ENCODE assay signal across 9 cellular contexts in the genomic region with DNA sequence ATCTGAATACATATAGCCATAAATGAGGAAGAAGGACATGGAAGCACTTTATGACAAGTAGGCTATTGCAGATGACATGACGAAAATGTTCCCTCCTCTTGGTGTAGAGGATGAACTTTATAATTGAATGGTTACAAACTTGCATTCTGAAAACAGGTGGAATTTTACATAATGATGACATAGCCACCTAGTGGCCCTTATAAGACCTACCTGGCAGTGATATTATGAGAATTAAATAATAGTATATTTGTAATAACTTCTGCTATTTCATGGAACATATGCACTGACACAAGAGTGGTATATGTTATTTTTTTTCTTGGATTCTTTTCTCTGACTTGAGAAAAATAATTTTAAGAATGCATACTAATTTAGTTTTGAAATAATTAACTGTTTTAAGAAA. TPM values are rescaled to one million over a fixed set of nuclear protein-coding genes. Genes with fewer than 3 reads are reported as not detected.
DNase-seq lines count a peak whose midpoint lies in the region; ATAC-seq, FAIRE-seq and TF ChIP-seq lines count a peak whose summit lies in the region.
"Had no signal": no experiment of that assay in that cellular context is flagged by ENCODE, and none has a peak within 500 bp of the region (broad histone marks: within the 10 kb centered on the region; RNA-seq: fewer than 3 reads in every experiment).

No MANE protein-coding gene starts in this region.

- CTCF ChIA-PET in CD4-positive, alpha-beta T cell (lab: Charles Lee): interaction anchor here (0.9 to 2.1 kb wide), 3 partner anchors 28 to 141 kb away, joined by 3 to 9 read pairs (median 3); partner anchors contain the start of gene TRIM5

- peak overlapping the region; percentile 47 for H3K27ac Mint-ChIP-seq in CD4-positive, alpha-beta T cell
- H3K27ac Mint-ChIP-seq in GM23338: no peak overlapping the region

- no peak overlapping the region for H3K4me2 ChIP-seq in GM23338

- no peaks in the 10 kb centered on the region for H3K9me3 Mint-ChIP-seq in CD4-positive, alpha-beta T cell
- H3K9me3 Mint-ChIP-seq in GM23338: peaks cover 5% of the 10 kb centered on the region; the same call in 2 of the 3 replicates

- H3K4me3 ChIP-seq in GM23338 (no peak overlapping the region), adipocyte (ENCODE audit: low read length) (no peak overlapping the region), right lobe of liver (no peak overlapping the region), H7 (ENCODE audit: insufficient read depth, low read depth, low read length) (no peak overlapping the region)

- no peaks in the 10 kb centered on the region for H3K9me2 ChIP-seq in GM23338 (ENCODE audit: insufficient read depth)

- no peak for ATAC-seq in CD4-positive, alpha-beta T cell (ENCODE audit: poor library complexity)
- ATAC-seq in GM23338: no peak
- ATAC-seq in right lobe of liver: peak; percentile 55 to 73 (median 64)
- ATAC-seq in GM19328 (IDR thresholded peaks at IDR 0.05; ENCODE audit: unreplicated experiment): no peak

- no peak for TF ChIP-seq POLR2A in right lobe of liver (IDR thresholded peaks at IDR 0.05)

- intact Hi-C loops in CD4-positive, alpha-beta T cell (cut with DNase I, micrococcal nuclease): loop anchor here (1.0 to 5.0 kb wide), 4 partner anchors 28 to 112 kb away; no protein-coding TSS in a partner anchor
- intact Hi-C loops in right lobe of liver (cut with DNase I): no loop called here

- H3K36me3 Mint-ChIP-seq in CD4-positive, alpha-beta T cell (ENCODE audit: low read depth): peaks cover 32% of the 10 kb centered on the region
- H3K36me3 Mint-ChIP-seq in GM23338 (ENCODE audit: low read depth): peaks cover 2% of the 10 kb centered on the region; the same call in 1 of the 3 replicates

- no peak overlapping the region for H3K9ac ChIP-seq in adipocyte (ENCODE audit: low read length)

- no peak overlapping the region for H3K4me3 Mint-ChIP-seq in CD4-positive, alpha-beta T cell
- H3K4me3 Mint-ChIP-seq in GM23338: no peak overlapping the region

- no peaks in the 10 kb centered on the region for H3K27me3 ChIP-seq in CD4-positive, alpha-beta T cell (ENCODE audit: control insufficient read depth, insufficient read depth, low read length)
- H3K27me3 ChIP-seq in GM23338 (ENCODE audit: insufficient read depth): no peaks in the 10 kb centered on the region
- H3K27me3 ChIP-seq in adipocyte (replicated peaks; ENCODE audit: control insufficient read depth, insufficient read depth, low read length): no peaks in the 10 kb centered on the region
- H3K27me3 ChIP-seq in right lobe of liver: no peaks in the 10 kb centered on the region
- no peaks in the 10 kb centered on the region for H3K27me3 ChIP-seq in H7 (ENCODE audit: control insufficient read depth, insufficient read depth, low read length)

- no peaks in the 10 kb centered on the region for H3K27me3 Mint-ChIP-seq in CD4-positive, alpha-beta T cell
- H3K27me3 Mint-ChIP-seq in GM23338 (ENCODE audit: insufficient read depth, low read depth, poor library complexity): no peaks in the 10 kb centered on the region

- no peaks in the 10 kb centered on the region for H3K79me2 ChIP-seq in GM23338 (replicated peaks; ENCODE audit: insufficient read depth)

- POLR2A ChIA-PET in CD4-positive, alpha-beta T cell (lab: Charles Lee): interaction anchor here (1.6 to 4.2 kb wide), 2 partner anchors 23 to 28 kb away, joined by 5 to 19 read pairs; partner anchors contain the start of genes TRIM22 and TRIM5

- H3K27ac ChIP-seq in CD4-positive, alpha-beta T cell (ENCODE audit: low read depth, low read length): no peak overlapping the region
- no peak overlapping the region for H3K27ac ChIP-seq in GM23338 (ENCODE audit: low read depth)
- no peak overlapping the region for H3K27ac ChIP-seq in right lobe of liver

- no peaks in the 10 kb centered on the region for H3K9me3 ChIP-seq in CD4-positive, alpha-beta T cell (ENCODE audit: control insufficient read depth, low read length)
- H3K9me3 ChIP-seq in adipocyte (ENCODE audit: control insufficient read depth, low read length) (no peaks in the 10 kb centered on the region), right lobe of liver (no peaks in the 10 kb centered on the region)

- H4K20me1 ChIP-seq in GM23338 (replicated peaks; ENCODE audit: insufficient read depth): no peaks in the 10 kb centered on the region

- no peaks in the 10 kb centered on the region for H3K4me1 Mint-ChIP-seq in CD4-positive, alpha-beta T cell (ENCODE audit: low read depth)
- H3K4me1 Mint-ChIP-seq in GM23338: no peaks in the 10 kb centered on the region

- peak; percentile 58 for TF ChIP-seq CTCF in CD4-positive, alpha-beta T cell (IDR thresholded peaks at IDR 0.05)
- peak in 1 of 2 experiments; percentile 56; a peak in 3 of 4 replicates for TF ChIP-seq CTCF in GM23338 (conservative IDR thresholded peaks at IDR 0.05; ENCODE audit: low read depth in 2 of 2)
- TF ChIP-seq CTCF in right lobe of liver (IDR thresholded peaks at IDR 0.05): peak; percentile 43 to 59 (median 50)
- TF ChIP-seq CTCF in D721Med (IDR thresholded peaks at IDR 0.05; ENCODE audit: insufficient read depth, missing control alignments): no peak

- no peak overlapping the region for H2AFZ ChIP-seq in GM23338

- no peaks in the 10 kb centered on the region for H3F3A ChIP-seq in GM23338 (replicated peaks; ENCODE audit: low read depth)

- no peak for FAIRE-seq in D721Med (lab: Jason Lieb, UNC)

- no peak for DNase-seq in CD4-positive, alpha-beta T cell
- DNase-seq in GM23338 (ENCODE audit: low spot score) (peak; percentile 31), adipocyte (ENCODE audit: low read depth) (peak; percentile 12), right lobe of liver (no peak), NCI-H1048 (lab: John Stamatoyannopoulos, UW) (no peak), H7 (no peak), D721Med (ENCODE audit: insufficient read length, low spot score) (no peak)

- 27% methylated on average over 1 of the region's 1 CpG for WGBS in right lobe of liver (ENCODE audit: insufficient coverage, low coverage, low lambda C conversion rate, missing lambda C conversion rate)

- H3K4me1 ChIP-seq in GM23338 (ENCODE audit: insufficient read depth) (no peaks in the 10 kb centered on the region), adipocyte (ENCODE audit: control insufficient read depth, insufficient read depth, low read length) (no peaks in the 10 kb centered on the region), right lobe of liver (no peaks in the 10 kb centered on the region)

- no peaks in the 10 kb centered on the region for H3K36me3 ChIP-seq in GM23338 (ENCODE audit: insufficient read depth)
- H3K36me3 ChIP-seq in adipocyte (ENCODE audit: control insufficient read depth, insufficient read depth, low read length, severe bottlenecking): peaks cover 42% of the 10 kb centered on the region
- H3K36me3 ChIP-seq in right lobe of liver: peaks cover 0 to 5% (median 0%) of the 10 kb centered on the region in 4 donors
- H3K36me3 ChIP-seq in H7 (replicated peaks; ENCODE audit: control insufficient read depth, insufficient read depth, low read length): peaks cover 3% of the 10 kb centered on the region

TF ChIP-seq in GM23338, 12 proteins besides CTCF, POLR2A, EP300 and RAD21 (continues in another document):
- TF ChIP-seq EZH2 (IDR thresholded peaks at IDR 0.05; ENCODE audit: low read depth, unreplicated experiment): no peak
- TF ChIP-seq STAT1 (IDR thresholded peaks at IDR 0.05; ENCODE audit: unreplicated experiment): no peak
- TF ChIP-seq CREB1 (CRISPR knock-in tag; IDR thresholded peaks at IDR 0.05; ENCODE audit: low read depth): no peak
- no peak for TF ChIP-seq EZH2phosphoT487 (IDR thresholded peaks at IDR 0.05; ENCODE audit: unreplicated experiment)
- no peak for TF ChIP-seq ETS1 (IDR thresholded peaks at IDR 0.05)
- TF ChIP-seq ZNF114 (CRISPR knock-in tag; IDR thresholded peaks at IDR 0.05): no peak
- TF ChIP-seq ZNF331 (CRISPR knock-in tag; IDR thresholded peaks at IDR 0.05; ENCODE audit: low read depth): no peak

RNA-seq across cellular contexts. Expression of gene TRIM22, which starts 22.9 kb away (rescaled TPM):
- 100 to 1,000 TPM; 198 to 206 TPM for total RNA-seq in CD4-positive, alpha-beta T cell
- 30.9 and 41.1 TPM in 2 replicates for total RNA-seq in GM23338 (2014; rRNA removed; shearing (Covaris generic))
- polyA plus RNA-seq in GM23338 (2016; fragmentation: Nextera tagmentation; extraction: Ambion mirVana): 17.8 and 23.9 TPM in 2 replicates
- 10 to 100 TPM; 10.0 to 29.1 (median 13.8) TPM for total RNA-seq in right lobe of liver
- total RNA-seq in H7 (2014; rRNA removed; shearing (Covaris generic)): 2.6 and 3.0 TPM in 2 replicates

RNA-seq across cellular contexts. Expression of gene OR56B1, which starts 23.7 kb away (rescaled TPM):
- under 1 TPM; 0.14 to 0.17 TPM for total RNA-seq in CD4-positive, alpha-beta T cell
- 0.28 TPM in 1 of 2 replicates, not detected in the other for total RNA-seq in GM23338 (2014; rRNA removed; shearing (Covaris generic))
- polyA plus RNA-seq in GM23338 (2016; fragmentation: Nextera tagmentation; extraction: Ambion mirVana): not detected in 2 replicates
- total RNA-seq in right lobe of liver: under 1 TPM in 1 of 6 experiments, not detected in 5; 0.12 TPM
- not detected in 2 replicates for total RNA-seq in H7 (2014; rRNA removed; shearing (Covaris generic))
- total RNA-seq: activated CD8-positive, alpha-beta memory T cell treated with anti-CD3 and anti-CD28 coated beads for 36 hours had no signal

RNA-seq across cellular contexts. Expression of gene TRIM5, which starts 27.6 kb away (rescaled TPM):
- total RNA-seq in CD4-positive, alpha-beta T cell: 1 to 10 TPM; 5.9 to 8.0 TPM
- total RNA-seq in GM23338 (2014; rRNA removed; shearing (Covaris generic)): 17.7 and 20.8 TPM in 2 replicates
- polyA plus RNA-seq in GM23338 (2016; fragmentation: Nextera tagmentation; extraction: Ambion mirVana): 16.1 and 21.0 TPM in 2 replicates
- 10 to 100 TPM; 15.3 to 19.2 (median 18.2) TPM for total RNA-seq in right lobe of liver
- total RNA-seq in H7 (2014; rRNA removed; shearing (Covaris generic)): 12.3 and 20.8 TPM in 2 replicates

RNA-seq across cellular contexts. Expression of gene OR52N4, which starts 41.5 kb away (rescaled TPM):
- total RNA-seq in CD4-positive, alpha-beta T cell: under 1 TPM; 0.50 to 0.96 TPM
- total RNA-seq in GM23338 (2014; rRNA removed; shearing (Covaris generic)): 0.27 TPM in 1 of 2 replicates, not detected in the other
- not detected in 2 replicates for polyA plus RNA-seq in GM23338 (2016; fragmentation: Nextera tagmentation; extraction: Ambion mirVana)
- total RNA-seq in right lobe of liver: not detected
- not detected in 2 replicates for total RNA-seq in H7 (2014; rRNA removed; shearing (Covaris generic))

Comparison
In these comparisons a context has a peak if more than half of its experiments do, and no peak if none do; other contexts are left out.
1. ATAC-seq: peak in right lobe of liver (4 of 4); none in CD4-positive, alpha-beta T cell (single experiment), GM23338 (single experiment) and GM19328 (single experiment).
2. DNase-seq: peak in GM23338 (single experiment) and adipocyte (single experiment); none in CD4-positive, alpha-beta T cell (0 of 10), right lobe of liver (0 of 3), NCI-H1048 (single experiment), H7 (single experiment) and D721Med (single experiment).
3. intact Hi-C loops: an anchor here in CD4-positive, alpha-beta T cell (1.0 to 5.0 kb wide); none called in right lobe of liver.